ENCODE assay signal across 22 cellular contexts in genomic region chr4:43325220-43325967, GRCh38.
DNase-seq lines count a peak whose midpoint lies in the region; FAIRE-seq and TF ChIP-seq lines count a peak whose summit lies in the region.
"Had no signal": no experiment of that assay in that cellular context is flagged by ENCODE, and none has a peak within 500 bp of the region (broad histone marks: within the 10 kb centered on the region; RNA-seq: fewer than 3 reads in every experiment).

No MANE protein-coding gene starts in this region.

- H3K4me3 ChIP-seq in GM12865 (ENCODE audit: low read depth, low read length) (no peak overlapping the region), keratinocyte (ENCODE audit: control insufficient read depth in 2 of 3, extremely low read depth in 1 of 3, insufficient read depth in 2 of 3, low read depth in 1 of 3, low read length in 3 of 3) (no peak overlapping the region), small intestine (ENCODE audit: low read depth in 1 of 2, low read length in 2 of 2) (no peak overlapping the region), ovary (no peak overlapping the region)
- H3K4me3 ChIP-seq: colonic mucosa, gastroesophageal sphincter, left ventricle myocardium inferior, pancreas, sigmoid colon, vagina had no signal

- H3K27me3 ChIP-seq in keratinocyte (ENCODE audit: control insufficient read depth, extremely low read depth, insufficient read depth, low read length) (no peaks in the 10 kb centered on the region), small intestine (ENCODE audit: control insufficient read depth in 2 of 2, insufficient read depth in 2 of 2, low read length in 2 of 2) (no peaks in the 10 kb centered on the region), ovary (no peaks in the 10 kb centered on the region)
- H3K27me3 ChIP-seq: colonic mucosa, pancreas, sigmoid colon, vagina had no signal

- no peaks in the 10 kb centered on the region for H3K79me2 ChIP-seq in keratinocyte (ENCODE audit: control insufficient read depth, insufficient read depth, low read length)

- DNase-seq in GM12865 (ENCODE audit: low read depth), result peak; percentile 20
- DNase-seq in M059J (ENCODE audit: low read depth), result peak; percentile 20
- peak; percentile 36 for DNase-seq in SKM-1 treated with dmso at 0.1 percent for 144 hours (lab: John Stamatoyannopoulos, UW; ENCODE audit: unreplicated experiment)
- DNase-seq in keratinocyte (ENCODE audit: low read depth, low spot score), result no peak
- DNase-seq in NCI-H1105 treated with DMSO at 0.1 percent for 48 hours (lab: John Stamatoyannopoulos, UW), result no peak
- no peak for DNase-seq in T1000 (lab: John Stamatoyannopoulos, UW)
- no peak for DNase-seq in small intestine
- no peak for DNase-seq in ovary
- DNase-seq: activated T-cell treated with anti-CD3 and anti-CD28 coated beads, Interleukin-2, amount 50 U/mL, for 1 hour; CD8-positive, alpha-beta T cell; colonic mucosa; H9; left ventricle myocardium inferior; NCI-H2029 treated with DMSO at 0.1 percent for 48 hours; NCI-H524; pancreas; sigmoid colon; stimulated activated CD4-positive, alpha-beta T cell treated with anti-CD3 and anti-CD28 coated beads, Interleukin-2, amount 100 ng/mL, for 48 hours; substantia nigra; SW 1271 had no signal

- H3K9me1 ChIP-seq in keratinocyte (ENCODE audit: control insufficient read depth, extremely low read depth, insufficient read depth, low read length), result no peaks in the 10 kb centered on the region

- intact Hi-C loops in ovary (cut with DNase I), result no loop called here

- H3K9ac ChIP-seq in keratinocyte (ENCODE audit: control insufficient read depth, extremely low read depth, insufficient read depth, low read length), result no peak overlapping the region

- H3K4me1 ChIP-seq in keratinocyte (ENCODE audit: control insufficient read depth, extremely low read depth, insufficient read depth, low read length) (peaks cover 5% of the 10 kb centered on the region), small intestine (ENCODE audit: control insufficient read depth in 2 of 2, insufficient read depth in 1 of 2, low read depth in 1 of 2, low read length in 1 of 2) (no peaks in the 10 kb centered on the region), ovary (ENCODE audit: insufficient read depth) (no peaks in the 10 kb centered on the region)
- H3K4me1 ChIP-seq: colonic mucosa, gastroesophageal sphincter, left ventricle myocardium inferior, pancreas, sigmoid colon, vagina had no signal

- no peak overlapping the region for H3K4me2 ChIP-seq in keratinocyte (ENCODE audit: control insufficient read depth, extremely low read depth, insufficient read depth, low read depth, low read length)

- dilution Hi-C loops in keratinocyte (cut with MboI; ENCODE audit: extremely low pct_ligation_motif_present, low sequenced_read_pairs), result no loop called here

- no peak for TF ChIP-seq POLR2A in ovary (IDR thresholded peaks at IDR 0.05)

- FAIRE-seq in keratinocyte (lab: Jason Lieb, UNC) (no peak), small intestine (lab: Jason Lieb, UNC) (no peak)
- FAIRE-seq: pancreas had no signal

- WGBS in small intestine, 3 donors, result 38 to 43% (median 39%) methylated on average over 4 of the region's 4 CpGs
- 16 to 22% (median 19%) methylated on average over 4 of the region's 4 CpGs for WGBS in ovary, 3 donors

- no peaks in the 10 kb centered on the region for H4K20me1 ChIP-seq in keratinocyte (ENCODE audit: control insufficient read depth, extremely low read depth, insufficient read depth, low read length)

- no peak for TF ChIP-seq EP300 in ovary (IDR thresholded peaks at IDR 0.05)

- H3K36me3 ChIP-seq in keratinocyte (ENCODE audit: control insufficient read depth in 2 of 2, extremely low read depth in 1 of 2, insufficient read depth in 2 of 2, low read length in 2 of 2) (no peaks in the 10 kb centered on the region), small intestine (ENCODE audit: control insufficient read depth in 2 of 2, insufficient read depth in 2 of 2, low read length in 2 of 2) (no peaks in the 10 kb centered on the region), ovary (no peaks in the 10 kb centered on the region)
- H3K36me3 ChIP-seq: colonic mucosa, gastroesophageal sphincter, left ventricle myocardium inferior, pancreas, sigmoid colon, vagina had no signal

- H3K27ac ChIP-seq in keratinocyte (ENCODE audit: control insufficient read depth, insufficient read depth, low read length) (no peak overlapping the region), small intestine (ENCODE audit: low read depth in 1 of 2, low read length in 1 of 2) (no peak overlapping the region), ovary (peak overlapping the region in 1 of 2 donors; percentile 31)
- H3K27ac ChIP-seq: colonic mucosa, gastroesophageal sphincter, left ventricle myocardium inferior, pancreas, sigmoid colon, vagina had no signal

- TF ChIP-seq CTCF in GM12865 (IDR thresholded peaks at IDR 0.05; ENCODE audit: insufficient read depth, low read depth, low read length, missing control alignments) (no peak), keratinocyte (optimal IDR thresholded peaks at IDR 0.05 in 1 of 3, IDR thresholded peaks at IDR 0.05 in 1 of 3, conservative IDR thresholded peaks at IDR 0.05 in 1 of 3; ENCODE audit: extremely low read depth in 1 of 3, insufficient read depth in 2 of 3, low read length in 3 of 3) (no peak), ovary (IDR thresholded peaks at IDR 0.05) (no peak)

- H3K9me3 ChIP-seq in keratinocyte (ENCODE audit: control insufficient read depth, low read depth, low read length) (no peaks in the 10 kb centered on the region), small intestine (ENCODE audit: control insufficient read depth, low read depth) (no peaks in the 10 kb centered on the region), ovary (no peaks in the 10 kb centered on the region)
- H3K9me3 ChIP-seq: colonic mucosa, gastroesophageal sphincter, left ventricle myocardium inferior, pancreas, sigmoid colon, vagina had no signal

- H2AFZ ChIP-seq in keratinocyte (ENCODE audit: control insufficient read depth, low read length), result peak overlapping the region; percentile 38

Comparison
In these comparisons a context has a peak if more than half of its experiments do, and no peak if none do; other contexts are left out.
1. DNase-seq: peak in GM12865 (single experiment), M059J (single experiment) and SKM-1 treated with dmso at 0.1 percent for 144 hours (single experiment); none in keratinocyte (single experiment), NCI-H1105 treated with DMSO at 0.1 percent for 48 hours (single experiment), T1000 (single experiment), small intestine (single experiment) and ovary (0 of 5).